6 cellular contexts compared by ENCODE assay signal in the genomic region with DNA sequence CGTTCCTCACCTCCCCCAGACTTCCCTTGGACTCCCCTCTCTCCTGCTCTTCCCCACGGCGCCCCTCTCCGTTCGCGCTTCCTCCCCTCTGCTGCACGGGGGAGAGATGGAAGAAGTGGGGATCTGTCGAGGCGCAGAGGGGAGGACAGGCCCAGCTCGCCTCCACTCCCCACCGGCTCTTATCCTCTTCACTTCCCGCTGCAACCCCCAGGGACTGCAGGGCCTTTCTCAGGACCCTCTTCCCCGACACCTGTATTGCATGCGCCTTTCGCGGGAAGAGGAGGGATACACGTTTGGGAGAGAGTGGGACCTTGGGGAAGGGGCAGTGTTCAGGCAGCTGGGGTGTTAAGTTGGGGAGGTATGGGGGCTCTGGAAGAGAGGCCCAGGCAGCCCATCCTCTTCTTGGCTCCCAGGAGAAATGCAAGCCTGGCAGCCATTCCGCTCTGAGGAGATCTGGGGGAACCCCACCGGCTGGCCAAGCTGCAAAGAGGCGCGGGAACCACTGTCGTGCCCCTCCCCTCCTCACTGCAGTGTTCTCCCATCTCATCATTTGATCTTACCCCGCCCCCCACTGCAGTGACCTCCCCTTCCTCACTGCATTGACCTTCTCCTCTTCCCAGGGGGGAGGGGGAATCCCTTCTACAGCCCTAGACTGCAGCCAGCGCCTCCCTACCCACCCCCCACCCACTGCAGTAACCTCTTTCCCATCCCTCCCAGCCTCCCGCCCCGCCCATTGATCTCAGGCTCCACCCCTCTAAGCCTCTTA. TPM values are rescaled to one million over a fixed set of nuclear protein-coding genes. Genes with fewer than 3 reads are reported as not detected.
A peak's percentile ranks its signal among the peaks of the same experiment; 100 is the strongest.
DNase-seq lines count a peak whose midpoint lies in the region; TF ChIP-seq lines count a peak whose summit lies in the region.

No MANE protein-coding gene starts in this region.

- peaks cover 36% of the 10 kb centered on the region for H3K4me1 Mint-ChIP-seq in activated naive CD4-positive, alpha-beta T cell treated with anti-CD3 and anti-CD28 coated beads for 36 hours (ENCODE audit: low read depth)
- peaks cover 13% of the 10 kb centered on the region for H3K4me1 Mint-ChIP-seq in MCF 10A (ENCODE audit: insufficient read depth, unreplicated experiment)
- H3K4me1 Mint-ChIP-seq in neural progenitor cell, result peaks cover 50% of the 10 kb centered on the region

- DNase-seq in activated naive CD4-positive, alpha-beta T cell treated with anti-CD3 and anti-CD28 coated beads for 36 hours, result peak; percentile 51
- DNase-seq in activated naive CD4-positive, alpha-beta T cell (lab: John Stamatoyannopoulos, UW), result no peak
- no peak for DNase-seq in MCF 10A (ENCODE audit: unreplicated experiment)
- peak; percentile 81 for DNase-seq in neural progenitor cell (ENCODE audit: low spot score)
- DNase-seq in HuH-7.5 (ENCODE audit: low spot score), result no peak
- no peak for DNase-seq in CD1c-positive myeloid dendritic cell (ENCODE audit: extremely low spot score)

- no peaks in the 10 kb centered on the region for H3K27me3 ChIP-seq in neural progenitor cell

- H3F3A ChIP-seq in neural progenitor cell (ENCODE audit: low read depth), result peaks cover 31% of the 10 kb centered on the region

- H3K27ac Mint-ChIP-seq in activated naive CD4-positive, alpha-beta T cell treated with anti-CD3 and anti-CD28 coated beads for 36 hours, result peak overlapping the region; percentile 71
- H3K27ac Mint-ChIP-seq in MCF 10A (ENCODE audit: low read depth, unreplicated experiment), result no peak overlapping the region
- peak overlapping the region; percentile 79 for H3K27ac Mint-ChIP-seq in neural progenitor cell

- peaks cover 18% of the 10 kb centered on the region for H4K20me1 ChIP-seq in neural progenitor cell (ENCODE audit: low read depth)

- H3K27me3 Mint-ChIP-seq in activated naive CD4-positive, alpha-beta T cell treated with anti-CD3 and anti-CD28 coated beads for 36 hours (ENCODE audit: low read depth), result no peaks in the 10 kb centered on the region
- peaks cover 11% of the 10 kb centered on the region for H3K27me3 Mint-ChIP-seq in MCF 10A (ENCODE audit: insufficient read depth, unreplicated experiment)
- H3K27me3 Mint-ChIP-seq in neural progenitor cell (ENCODE audit: insufficient read depth, low read depth), result peaks cover 5% of the 10 kb centered on the region

- H3K79me2 ChIP-seq in neural progenitor cell (ENCODE audit: low read depth), result peaks cover 31% of the 10 kb centered on the region

- CTCF ChIA-PET in activated naive CD4-positive, alpha-beta T cell treated with anti-CD3 and anti-CD28 coated beads for 36 hours (lab: Charles Lee), result interaction anchor here (1.4 kb wide), 2 partner anchors 42 to 50 kb away, joined by 3 to 4 read pairs; partner anchors contain the start of gene SPSB2
- CTCF ChIA-PET in MCF 10A (lab: Yijun Ruan, JAX), result no interaction called here

- no peaks in the 10 kb centered on the region for H3K9me3 Mint-ChIP-seq in activated naive CD4-positive, alpha-beta T cell treated with anti-CD3 and anti-CD28 coated beads for 36 hours
- H3K9me3 Mint-ChIP-seq in MCF 10A (ENCODE audit: unreplicated experiment) (no peaks in the 10 kb centered on the region), neural progenitor cell (no peaks in the 10 kb centered on the region)

- no peak overlapping the region for H3K9ac ChIP-seq in neural progenitor cell

- POLR2A ChIA-PET in MCF 10A (lab: Yijun Ruan, JAX), result interaction anchor here (0.6 to 1.1 kb wide), 2 partner anchors 11 to 24 kb away, joined by 3 read pairs; no protein-coding TSS in a partner anchor

- H3K27ac ChIP-seq in neural progenitor cell, result no peak overlapping the region

- intact Hi-C loops in activated naive CD4-positive, alpha-beta T cell treated with anti-CD3 and anti-CD28 coated beads for 36 hours (cut with micrococcal nuclease), result no loop called here
- intact Hi-C loops in MCF 10A (cut with micrococcal nuclease), result no loop called here

- H3K9me3 ChIP-seq in neural progenitor cell (ENCODE audit: low read depth), result no peaks in the 10 kb centered on the region

- peaks cover 14% of the 10 kb centered on the region for H3K4me1 ChIP-seq in neural progenitor cell

- peak overlapping the region; percentile 79 for H3K4me3 ChIP-seq in neural progenitor cell

- BruUV-seq in MCF 10A (replicated peaks; lab: Mats Ljungman, UMichigan), result no TSS peak

- TF ChIP-seq CTCF in MCF 10A (IDR thresholded peaks at IDR 0.05; ENCODE audit: unreplicated experiment), result no peak
- TF ChIP-seq CTCF in neural progenitor cell (IDR thresholded peaks at IDR 0.05), result no peak

- H3K36me3 Mint-ChIP-seq in activated naive CD4-positive, alpha-beta T cell treated with anti-CD3 and anti-CD28 coated beads for 36 hours (ENCODE audit: low read depth), result peaks cover 23% of the 10 kb centered on the region
- H3K36me3 Mint-ChIP-seq in MCF 10A (ENCODE audit: insufficient read depth, unreplicated experiment) (no peaks in the 10 kb centered on the region), neural progenitor cell (peaks cover 29% of the 10 kb centered on the region)

- H3K4me3 Mint-ChIP-seq in activated naive CD4-positive, alpha-beta T cell treated with anti-CD3 and anti-CD28 coated beads for 36 hours, result peak overlapping the region; percentile 89
- H3K4me3 Mint-ChIP-seq in MCF 10A (ENCODE audit: unreplicated experiment) (peak overlapping the region; percentile 79), neural progenitor cell (peak overlapping the region; percentile 90)

- peak overlapping the region; percentile 83 for H3K4me2 ChIP-seq in neural progenitor cell

- no peak overlapping the region for H2AFZ ChIP-seq in neural progenitor cell (replicated peaks)

- H3K36me3 ChIP-seq in neural progenitor cell, result no peaks in the 10 kb centered on the region

RNA-seq across cellular contexts. Expression of gene ENO2, which starts 0.8 kb away (rescaled TPM):
- total RNA-seq in activated naive CD4-positive, alpha-beta T cell treated with anti-CD3 and anti-CD28 coated beads for 36 hours, result 100 to 1,000 TPM; 128 to 131 TPM
- 0.30 and 2.1 TPM in 2 replicates for total RNA-seq in MCF 10A (2022)
- 82.2 and 136 TPM in 2 replicates for total RNA-seq in neural progenitor cell (ENCODE audit: low replicate concordance)

RNA-seq across cellular contexts. Expression of gene LRRC23, which starts 10.6 kb away (rescaled TPM):
- 1 to 10 TPM; 6.3 to 6.4 TPM for total RNA-seq in activated naive CD4-positive, alpha-beta T cell treated with anti-CD3 and anti-CD28 coated beads for 36 hours
- total RNA-seq in MCF 10A (2022), result 7.5 and 9.1 TPM in 2 replicates
- 4.1 and 5.2 TPM in 2 replicates for total RNA-seq in neural progenitor cell (ENCODE audit: low replicate concordance)

RNA-seq across cellular contexts. Expression of gene ATN1, which starts 12.6 kb away (rescaled TPM):
- total RNA-seq in activated naive CD4-positive, alpha-beta T cell treated with anti-CD3 and anti-CD28 coated beads for 36 hours, result 10 to 100 TPM; 20.1 to 22.2 TPM
- total RNA-seq in MCF 10A (2022) (83.7 and 84.7 TPM in 2 replicates), neural progenitor cell (ENCODE audit: low replicate concordance) (8.9 and 28.7 TPM in 2 replicates)

RNA-seq across cellular contexts. Expression of gene RNU7-1, which starts 28.4 kb away (rescaled TPM):
- not detected for total RNA-seq in activated naive CD4-positive, alpha-beta T cell treated with anti-CD3 and anti-CD28 coated beads for 36 hours
- total RNA-seq in MCF 10A (2022) (not detected in 2 replicates), neural progenitor cell (ENCODE audit: low replicate concordance) (not detected in 2 replicates)

RNA-seq across cellular contexts. Expression of gene C12orf57, which starts 28.6 kb away (rescaled TPM):
- total RNA-seq in activated naive CD4-positive, alpha-beta T cell treated with anti-CD3 and anti-CD28 coated beads for 36 hours, result 100 to 1,000 TPM; 242 to 245 TPM
- total RNA-seq in MCF 10A (2022) (176 and 196 TPM in 2 replicates), neural progenitor cell (ENCODE audit: low replicate concordance) (314 and 399 TPM in 2 replicates)

Comparison
In these comparisons a context has a peak if more than half of its experiments do, and no peak if none do; other contexts are left out.
1. DNase-seq: peak in activated naive CD4-positive, alpha-beta T cell treated with anti-CD3 and anti-CD28 coated beads for 36 hours (single experiment) and neural progenitor cell (single experiment); none in activated naive CD4-positive, alpha-beta T cell (0 of 4), MCF 10A (single experiment), HuH-7.5 (single experiment) and CD1c-positive myeloid dendritic cell (single experiment).
2. RNA of gene ENO2, which starts 0.8 kb away (total RNA-seq): 128 to 131 TPM in activated naive CD4-positive, alpha-beta T cell treated with anti-CD3 and anti-CD28 coated beads for 36 hours and 82.2 to 136 TPM in neural progenitor cell; 0.30 to 2.1 TPM in MCF 10A; every median in the first group is over 10 times any median in the second.
3. Peak in every context shown above with its lines, with median percentiles within 50 percentile points of each other: H3K4me3 Mint-ChIP-seq.